Comparison of ENCODE assay signal across 8 cellular contexts in genomic region chr1:2642560-2643413, GRCh38. TPM values are rescaled to one million over a fixed set of nuclear protein-coding genes. Genes with fewer than 3 reads are reported as not detected.
DNase-seq lines count a peak whose midpoint lies in the region; ATAC-seq and TF ChIP-seq lines count a peak whose summit lies in the region.

No MANE protein-coding gene starts in this region.

- peak overlapping the region; percentile 91 for H3K27ac Mint-ChIP-seq in activated CD4-positive, alpha-beta T cell treated with anti-CD3 and anti-CD28 coated beads, Interleukin-2, amount 10 ng/mL, durations not matched to agents 24 days and 14 days

- POLR2A ChIA-PET in BJ (lab: Charles Lee) = no interaction called here

- peaks cover 0 to 21% of the 10 kb centered on the region in 2 donors for H3K9me3 ChIP-seq in left lung

- H3K4me3 ChIP-seq in BJ (ENCODE audit: low read depth, low read length) (peak overlapping the region; percentile 98), coronary artery (peak overlapping the region; percentile 94), left lung (peak overlapping the region; percentile 73 to 83)

- H3K9me3 Mint-ChIP-seq in activated CD4-positive, alpha-beta T cell treated with anti-CD3 and anti-CD28 coated beads, Interleukin-2, amount 10 ng/mL, durations not matched to agents 24 days and 14 days = peaks cover 9% of the 10 kb centered on the region

- H3K36me3 ChIP-seq in BJ (ENCODE audit: control insufficient read depth, insufficient read depth, low read length) (no peaks in the 10 kb centered on the region), left lung (no peaks in the 10 kb centered on the region)

- peaks cover 7 to 19% of the 10 kb centered on the region in 2 donors for H3K4me1 ChIP-seq in left lung

- peaks cover 2% of the 10 kb centered on the region for H3K36me3 Mint-ChIP-seq in activated CD4-positive, alpha-beta T cell treated with anti-CD3 and anti-CD28 coated beads, Interleukin-2, amount 10 ng/mL, durations not matched to agents 24 days and 14 days (ENCODE audit: low read depth)

- H3K4me1 Mint-ChIP-seq in activated CD4-positive, alpha-beta T cell treated with anti-CD3 and anti-CD28 coated beads, Interleukin-2, amount 10 ng/mL, durations not matched to agents 24 days and 14 days = peaks cover 3% of the 10 kb centered on the region

- no peaks in the 10 kb centered on the region for H3K27me3 Mint-ChIP-seq in activated CD4-positive, alpha-beta T cell treated with anti-CD3 and anti-CD28 coated beads, Interleukin-2, amount 10 ng/mL, durations not matched to agents 24 days and 14 days

- intact Hi-C loops in activated CD4-positive, alpha-beta T cell treated with anti-CD3 and anti-CD28 coated beads, Interleukin-2, amount 10 ng/mL, durations not matched to agents 24 days and 14 days (cut with micrococcal nuclease) = loop anchor here (1.0 to 5.0 kb wide), 4 partner anchors 56 to 230 kb away; partner anchors contain the start of genes PANK4, PEX10 and PRXL2B
- intact Hi-C loops in left lung (cut with DNase I) = loop anchor here in 1 of 2 donors (10.0 kb wide), 1 partner anchor 228 kb away; the partner anchor contains the start of gene PEX10

- ATAC-seq in HG03457 (IDR thresholded peaks at IDR 0.05; ENCODE audit: unreplicated experiment) (peak; percentile 60), left lung (peak; percentile 93)

- TF ChIP-seq CTCF in BJ (IDR thresholded peaks at IDR 0.05; ENCODE audit: insufficient read depth, low read depth, low read length) (peak; percentile 30), coronary artery (IDR thresholded peaks at IDR 0.05) (no peak), left lung (IDR thresholded peaks at IDR 0.05) (no peak)

- peak overlapping the region; percentile 34 to 85 for H3K27ac ChIP-seq in coronary artery
- peak overlapping the region; percentile 76 to 83 for H3K27ac ChIP-seq in left lung

- CTCF ChIA-PET in BJ (lab: Yijun Ruan, JAX) = no interaction called here

- no peaks in the 10 kb centered on the region for H3K27me3 ChIP-seq in BJ (ENCODE audit: control insufficient read depth, insufficient read depth, low read length)
- H3K27me3 ChIP-seq in left lung = peaks cover 0 to 6% of the 10 kb centered on the region in 2 donors

- H3K4me3 Mint-ChIP-seq in activated CD4-positive, alpha-beta T cell treated with anti-CD3 and anti-CD28 coated beads, Interleukin-2, amount 10 ng/mL, durations not matched to agents 24 days and 14 days = peak overlapping the region; percentile 92

- DNase-seq in BJ (ENCODE audit: low read depth) (peak; percentile 26), GM19240 (ENCODE audit: insufficient read length, low spot score) (peak; percentile 100), NCI-H524 treated with DMSO at 0.1 percent for 48 hours (lab: John Stamatoyannopoulos, UW) (peak; percentile 37), coronary artery (ENCODE audit: low spot score) (peak; percentile 92), left lung (peak; percentile 92 to 94)
- peak; percentile 98 for DNase-seq in activated CD4-positive, alpha-beta T cell treated with anti-CD3 and anti-CD28 coated beads, Interleukin-2, amount 10 ng/mL, durations not matched to agents 24 days and 14 days
- DNase-seq in stimulated activated CD4-positive, alpha-beta T cell treated with anti-CD3 and anti-CD28 coated beads, Interleukin-2, amount 100 ng/mL, for 24 hours = peak; percentile 94 to 95

RNA-seq across cellular contexts. Expression of gene MMEL1, which starts 10.0 kb away (rescaled TPM):
- 0.17 TPM in 1 of 2 replicates, not detected in the other for polyA plus RNA-seq in BJ (2011; rRNA removed)
- not detected in 2 replicates for polyA minus RNA-seq in BJ (2011; rRNA and poly(A)+ RNA removed)
- 0.54 and 0.83 TPM in 2 replicates for total RNA-seq in activated CD4-positive, alpha-beta T cell treated with anti-CD3 and anti-CD28 coated beads, Interleukin-2, amount 10 ng/mL, durations not matched to agents 24 days and 14 days
- 1 to 10 TPM; 3.4 TPM for total RNA-seq in left lung

RNA-seq across cellular contexts. Expression of gene PRXL2B, which starts 56.2 kb away (rescaled TPM):
- 9.8 and 16.1 TPM in 2 replicates for polyA plus RNA-seq in BJ (2011; rRNA removed)
- 8.1 and 9.2 TPM in 2 replicates for polyA minus RNA-seq in BJ (2011; rRNA and poly(A)+ RNA removed)
- total RNA-seq in activated CD4-positive, alpha-beta T cell treated with anti-CD3 and anti-CD28 coated beads, Interleukin-2, amount 10 ng/mL, durations not matched to agents 24 days and 14 days = 42.3 and 43.5 TPM in 2 replicates
- 10 to 100 TPM; 33.2 to 43.4 TPM for total RNA-seq in left lung

Comparison
In these comparisons a context has a peak if more than half of its experiments do, and no peak if none do; other contexts are left out.
1. Peak in every context shown above with its lines: DNase-seq, ATAC-seq, H3K4me3 ChIP-seq and H3K27ac ChIP-seq.
2. DNase-seq: peak in every context shown above with its lines; median percentile 100 in GM19240; 98 in activated CD4-positive, alpha-beta T cell treated with anti-CD3 and anti-CD28 coated beads, Interleukin-2, amount 10 ng/mL, durations not matched to agents 24 days and 14 days; 94 in stimulated activated CD4-positive, alpha-beta T cell treated with anti-CD3 and anti-CD28 coated beads, Interleukin-2, amount 100 ng/mL, for 24 hours; 93 in left lung; 92 in coronary artery; 37 in NCI-H524 treated with DMSO at 0.1 percent for 48 hours; 26 in BJ.